36 cellular contexts compared by ENCODE assay signal in the genomic region with DNA sequence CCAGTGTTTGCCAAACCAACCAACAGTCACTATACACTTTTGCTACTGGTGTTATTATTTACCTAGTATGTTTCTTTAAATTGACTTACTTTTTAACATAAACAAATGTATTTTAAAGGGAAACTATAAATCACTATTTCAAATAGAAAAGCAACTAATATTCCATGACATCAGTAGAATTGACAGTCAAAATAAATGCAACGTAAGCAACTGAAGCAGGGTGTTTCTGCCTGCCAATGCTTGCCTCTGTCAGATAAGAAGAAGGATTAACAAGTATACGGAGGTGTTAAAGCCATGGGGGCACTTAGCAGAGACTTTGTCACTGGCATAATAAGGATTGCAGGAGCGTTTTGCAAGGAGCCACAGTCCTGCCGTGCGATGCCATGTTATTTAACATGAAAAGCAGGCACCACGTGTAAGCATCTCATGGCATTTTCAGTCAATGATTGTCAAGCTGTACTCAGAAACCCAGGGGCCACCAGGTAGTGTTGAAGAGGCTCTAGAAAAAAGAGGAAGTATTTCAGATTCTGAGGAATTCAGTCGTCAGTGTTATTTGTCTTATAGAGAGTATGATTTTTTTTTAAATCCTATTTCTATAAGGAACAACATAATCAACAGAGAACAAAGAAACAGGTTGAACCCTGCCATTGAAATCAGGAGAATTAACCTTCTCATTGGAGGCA.
"Had no signal": no experiment of that assay in that cellular context is flagged by ENCODE, and none has a peak within 500 bp of the region (broad histone marks: within the 10 kb centered on the region; RNA-seq: fewer than 3 reads in every experiment).

No MANE protein-coding gene starts in this region.

- H3K9me3 Mint-ChIP-seq: activated CD8-positive, alpha-beta T cell treated with anti-CD3 and anti-CD28 coated beads for 36 hours; activated naive CD8-positive, alpha-beta T cell treated with anti-CD3 and anti-CD28 coated beads for 36 hours; activated T-cell treated with anti-CD3 and anti-CD28 coated beads, Interleukin-2, amount 50 U/mL, for 72 hours; activated T-helper 17 cell treated with anti-CD3 and anti-CD28 coated beads, Interleukin-2, amount 50 U/mL, for 72 hours; central memory CD8-positive, alpha-beta T cell had no signal

- H3K27me3 ChIP-seq: brain microvascular endothelial cell, MG63, Peyer's patch had no signal

- H3K4me1 ChIP-seq: Peyer's patch had no signal

- H3K27me3 Mint-ChIP-seq: activated CD8-positive, alpha-beta T cell treated with anti-CD3 and anti-CD28 coated beads for 36 hours had no signal

- H3K4me3 ChIP-seq: MG63, Peyer's patch had no signal

- H3K27ac Mint-ChIP-seq: activated CD8-positive, alpha-beta T cell treated with anti-CD3 and anti-CD28 coated beads for 36 hours; activated naive CD8-positive, alpha-beta T cell treated with anti-CD3 and anti-CD28 coated beads for 36 hours; activated T-cell treated with anti-CD3 and anti-CD28 coated beads, Interleukin-2, amount 50 U/mL, for 72 hours; activated T-helper 17 cell treated with anti-CD3 and anti-CD28 coated beads, Interleukin-2, amount 50 U/mL, for 72 hours had no signal

- DNase-seq: activated CD4-positive, alpha-beta T cell treated with anti-CD3 and anti-CD28 coated beads for 1 hour; activated CD4-positive, alpha-beta T cell treated with anti-CD3 and anti-CD28 coated beads for 48 hours; activated CD4-positive, alpha-beta T cell treated with anti-CD3 and anti-CD28 coated beads, Interleukin-2, amount 50 U/mL, for 4 hours; activated CD4-positive, CD25-positive, alpha-beta regulatory T cell; activated CD8-positive, alpha-beta T cell treated with anti-CD3 and anti-CD28 coated beads for 36 hours; activated effector memory CD4-positive, alpha-beta T cell treated with anti-CD3 and anti-CD28 coated beads, Interleukin-2, amount 50 U/mL, for 16 hours; activated naive CD4-positive, alpha-beta T cell; activated naive CD4-positive, alpha-beta T cell treated with anti-CD3 and anti-CD28 coated beads, Interleukin-2, amount 50 U/mL, for 16 hours; activated naive CD8-positive, alpha-beta T cell treated with anti-CD3 and anti-CD28 coated beads for 36 hours; activated T-cell treated with anti-CD3 and anti-CD28 coated beads, Interleukin-2, amount 50 U/mL, for 1 hour; activated T-cell treated with anti-CD3 and anti-CD28 coated beads, Interleukin-2, amount 50 U/mL, for 72 hours; amniotic stem cell; aorta; brain microvascular endothelial cell; Kasumi-1; MG63; NCI-H1105; NCI-H1417 treated with DMSO at 0.1 percent for 48 hours; NCI-H187 treated with DMSO at 0.1 percent for 48 hours; NCI-H2081; NCI-H2171 treated with DMSO at 0.1 percent for 48 hours; NCI-H2227 treated with DMSO at 0.1 percent for 48 hours; NCI-H510A treated with DMSO at 0.1 percent for 48 hours; NCI-H526 treated with DMSO at 0.1 percent for 48 hours; NCI-H774; PC-3; Peyer's patch; RPMI8226; SIG-M5; SW 1271; T-helper 1 cell; T-helper 2 cell; T-helper 9 cell had no signal

- ATAC-seq: activated CD8-positive, alpha-beta T cell treated with anti-CD3 and anti-CD28 coated beads for 36 hours; activated T-cell treated with anti-CD3 and anti-CD28 coated beads, Interleukin-2, amount 50 U/mL, for 72 hours; activated T-helper 17 cell treated with anti-CD3 and anti-CD28 coated beads, Interleukin-2, amount 50 U/mL, for 72 hours; PC-3 had no signal

- H3K4me1 Mint-ChIP-seq: activated naive CD8-positive, alpha-beta T cell treated with anti-CD3 and anti-CD28 coated beads for 36 hours; activated T-helper 17 cell treated with anti-CD3 and anti-CD28 coated beads, Interleukin-2, amount 50 U/mL, for 72 hours; central memory CD8-positive, alpha-beta T cell had no signal

- H3K36me3 Mint-ChIP-seq: activated naive CD8-positive, alpha-beta T cell treated with anti-CD3 and anti-CD28 coated beads for 36 hours had no signal

- H3K4me3 Mint-ChIP-seq: activated CD8-positive, alpha-beta T cell treated with anti-CD3 and anti-CD28 coated beads for 36 hours; activated naive CD8-positive, alpha-beta T cell treated with anti-CD3 and anti-CD28 coated beads for 36 hours; activated T-cell treated with anti-CD3 and anti-CD28 coated beads, Interleukin-2, amount 50 U/mL, for 72 hours; activated T-helper 17 cell treated with anti-CD3 and anti-CD28 coated beads, Interleukin-2, amount 50 U/mL, for 72 hours; central memory CD8-positive, alpha-beta T cell had no signal

- H3K36me3 ChIP-seq: brain microvascular endothelial cell, MG63, Peyer's patch had no signal

- H3K27ac ChIP-seq: brain microvascular endothelial cell, Peyer's patch, VCaP had no signal

- H3K9me3 ChIP-seq: MG63, Peyer's patch had no signal
